34 cellular contexts compared by ENCODE assay signal in genomic region chr3:81289676-81290075, GRCh38.
A peak's percentile ranks its signal among the peaks of the same experiment; 100 is the strongest.
DNase-seq lines count a peak whose midpoint lies in the region; ATAC-seq and TF ChIP-seq lines count a peak whose summit lies in the region.
"Had no signal": no experiment of that assay in that cellular context is flagged by ENCODE, and none has a peak within 500 bp of the region (broad histone marks: within the 10 kb centered on the region; RNA-seq: fewer than 3 reads in every experiment).

No MANE protein-coding gene starts in this region.

- no peak overlapping the region for H3K27ac ChIP-seq in MM.1S (ENCODE audit: low read length)
- H3K27ac ChIP-seq: esophagus squamous epithelium, gastroesophageal sphincter, neural progenitor cell, Peyer's patch had no signal

- no peak for ATAC-seq in GM19395 (IDR thresholded peaks at IDR 0.05; ENCODE audit: unreplicated experiment)
- ATAC-seq: CD8-positive, alpha-beta T cell; gastroesophageal sphincter; GM12878; left lobe of liver; stimulated activated memory B cell treated with anti-CD40 and anti-IgM and Interleukin-4, amounts not matched to agents 10 μg/mL and 1 μg/mL and 100 μg/mL, for 72 hours; WTC11 had no signal

- H3K4me3 ChIP-seq in MM.1S (ENCODE audit: low read length) = no peak overlapping the region
- H3K4me3 ChIP-seq: esophagus squamous epithelium, gastroesophageal sphincter, GM12878, neural progenitor cell, Peyer's patch had no signal

- H2AFZ ChIP-seq in MM.1S (ENCODE audit: low read length) = no peak overlapping the region
- H2AFZ ChIP-seq: neural progenitor cell had no signal

- no peaks in the 10 kb centered on the region for H3K79me2 ChIP-seq in MM.1S (ENCODE audit: low read length)

- H3K9ac ChIP-seq in MM.1S (ENCODE audit: low read length) = no peak overlapping the region
- H3K9ac ChIP-seq: neural progenitor cell had no signal

- H3K4me3 Mint-ChIP-seq in immature natural killer cell = no peak overlapping the region
- H3K4me3 Mint-ChIP-seq: activated CD4-positive, alpha-beta T cell treated with anti-CD3 and anti-CD28 coated beads, Interleukin-2, amount 10 ng/mL, durations not matched to agents 24 days and 14 days; activated naive CD4-positive, alpha-beta T cell treated with anti-CD3 and anti-CD28 coated beads, Interleukin-2, amount 50 U/mL, for 24 hours; CD8-positive, alpha-beta T cell; memory B cell; neural progenitor cell; stimulated activated memory B cell treated with anti-CD40 and anti-IgM and Interleukin-4, amounts not matched to agents 10 μg/mL and 1 μg/mL and 100 μg/mL, for 72 hours; WTC11 had no signal

- H3K27me3 Mint-ChIP-seq in immature natural killer cell (ENCODE audit: low read depth in 3 of 3) = peaks cover 0 to 2% (median 0%) of the 10 kb centered on the region in 3 donors
- H3K27me3 Mint-ChIP-seq: activated CD4-positive, alpha-beta T cell treated with anti-CD3 and anti-CD28 coated beads, Interleukin-2, amount 10 ng/mL, durations not matched to agents 24 days and 14 days; activated naive CD4-positive, alpha-beta T cell treated with anti-CD3 and anti-CD28 coated beads, Interleukin-2, amount 50 U/mL, for 24 hours; memory B cell; stimulated activated memory B cell treated with anti-CD40 and anti-IgM and Interleukin-4, amounts not matched to agents 10 μg/mL and 1 μg/mL and 100 μg/mL, for 72 hours had no signal

- no peaks in the 10 kb centered on the region for H3K4me1 Mint-ChIP-seq in immature natural killer cell
- H3K4me1 Mint-ChIP-seq: activated CD4-positive, alpha-beta T cell treated with anti-CD3 and anti-CD28 coated beads, Interleukin-2, amount 10 ng/mL, durations not matched to agents 24 days and 14 days; activated naive CD4-positive, alpha-beta T cell treated with anti-CD3 and anti-CD28 coated beads, Interleukin-2, amount 50 U/mL, for 24 hours; memory B cell; neural progenitor cell; stimulated activated memory B cell treated with anti-CD40 and anti-IgM and Interleukin-4, amounts not matched to agents 10 μg/mL and 1 μg/mL and 100 μg/mL, for 72 hours; WTC11 had no signal

- no peaks in the 10 kb centered on the region for H3K4me1 ChIP-seq in MM.1S (ENCODE audit: low read length)
- H3K4me1 ChIP-seq: esophagus squamous epithelium, gastroesophageal sphincter, neural progenitor cell, Peyer's patch had no signal

- H3K27ac Mint-ChIP-seq in immature natural killer cell = no peak overlapping the region
- H3K27ac Mint-ChIP-seq: activated CD4-positive, alpha-beta T cell treated with anti-CD3 and anti-CD28 coated beads, Interleukin-2, amount 10 ng/mL, durations not matched to agents 24 days and 14 days; activated naive CD4-positive, alpha-beta T cell treated with anti-CD3 and anti-CD28 coated beads, Interleukin-2, amount 50 U/mL, for 24 hours; activated T-helper 2 cell treated with anti-CD3 and anti-CD28 coated beads, Interferon-gamma antibody, Interleukin-2, Interleukin-4, amounts not matched to agents 10 μg/mL and 5 μg/mL and 100 μg/mL, durations not matched to agents 14 hours and 24 hours and 36 hours; CD8-positive, alpha-beta T cell; memory B cell; neural progenitor cell; progenitor cell of endocrine pancreas; stimulated activated memory B cell treated with anti-CD40 and anti-IgM and Interleukin-4, amounts not matched to agents 10 μg/mL and 1 μg/mL and 100 μg/mL, for 72 hours; WTC11 had no signal

- no peaks in the 10 kb centered on the region for H3K9me2 ChIP-seq in MM.1S (replicated peaks; ENCODE audit: insufficient read depth, low read length)

- DNase-seq in HT1080 (ENCODE audit: low read depth) = peak; percentile 34
- DNase-seq in amniotic epithelial cell (ENCODE audit: low read depth) = peak; percentile 9
- DNase-seq in fibroblast of peridontal ligament (ENCODE audit: extremely low read depth) = peak; percentile 10
- peak; percentile 28 for DNase-seq in non-pigmented ciliary epithelial cell (ENCODE audit: low read depth)
- DNase-seq in immature natural killer cell = no peak
- no peak for DNase-seq in cerebellum (ENCODE audit: low spot score)
- DNase-seq in MM.1S = no peak
- DNase-seq: activated CD4-positive, alpha-beta T cell treated with anti-CD3 and anti-CD28 coated beads, Interleukin-2, amount 10 ng/mL, durations not matched to agents 24 days and 14 days; activated CD8-positive, alpha-beta memory T cell treated with anti-CD3 and anti-CD28 coated beads for 24 hours; activated T-cell treated with anti-CD3 and anti-CD28 coated beads for 4 hours; CD8-positive, alpha-beta T cell; central memory CD4-positive, alpha-beta T cell; dermis blood vessel endothelial cell; DMS 273 treated with DMSO at 0.1 percent for 48 hours; esophagus squamous epithelium; KG1; NCI-H1436; NCI-H2081 treated with DMSO at 0.1 percent for 48 hours; NCI-H345; NCI-H69; Peyer's patch; SHP77 treated with DMSO at 0.1 percent for 48 hours; trophoblast cell had no signal

- no peaks in the 10 kb centered on the region for H3K27me3 ChIP-seq in MM.1S (replicated peaks; ENCODE audit: insufficient read depth, low read length)
- H3K27me3 ChIP-seq: gastroesophageal sphincter, neural progenitor cell, Peyer's patch had no signal

- H3K36me3 ChIP-seq in MM.1S (replicated peaks; ENCODE audit: insufficient read depth, low read length) = no peaks in the 10 kb centered on the region
- H3K36me3 ChIP-seq: esophagus squamous epithelium, gastroesophageal sphincter, neural progenitor cell, Peyer's patch had no signal

- no peaks in the 10 kb centered on the region for H3K36me3 Mint-ChIP-seq in immature natural killer cell
- H3K36me3 Mint-ChIP-seq: activated naive CD4-positive, alpha-beta T cell treated with anti-CD3 and anti-CD28 coated beads, Interleukin-2, amount 50 U/mL, for 24 hours; CD8-positive, alpha-beta T cell; memory B cell; neural progenitor cell; stimulated activated memory B cell treated with anti-CD40 and anti-IgM and Interleukin-4, amounts not matched to agents 10 μg/mL and 1 μg/mL and 100 μg/mL, for 72 hours; WTC11 had no signal

- H3K9me3 Mint-ChIP-seq in immature natural killer cell = peaks cover 4 to 19% (median 8%) of the 10 kb centered on the region in 6 donors
- H3K9me3 Mint-ChIP-seq: activated CD4-positive, alpha-beta T cell treated with anti-CD3 and anti-CD28 coated beads, Interleukin-2, amount 10 ng/mL, durations not matched to agents 24 days and 14 days; activated naive CD4-positive, alpha-beta T cell treated with anti-CD3 and anti-CD28 coated beads, Interleukin-2, amount 50 U/mL, for 24 hours; activated T-helper 2 cell treated with anti-CD3 and anti-CD28 coated beads, Interferon-gamma antibody, Interleukin-2, Interleukin-4, amounts not matched to agents 10 μg/mL and 5 μg/mL and 100 μg/mL, durations not matched to agents 14 hours and 24 hours and 36 hours; CD8-positive, alpha-beta T cell; neural progenitor cell; WTC11 had no signal

- TF ChIP-seq CTCF in MM.1S (IDR thresholded peaks at IDR 0.05; ENCODE audit: low read length) = no peak

- no peaks in the 10 kb centered on the region for H4K20me1 ChIP-seq in MM.1S (ENCODE audit: insufficient read depth, low read length)

- no peaks in the 10 kb centered on the region for H3F3A ChIP-seq in MM.1S (ENCODE audit: insufficient read depth, low read length)

- no peak overlapping the region for H3K4me2 ChIP-seq in MM.1S (ENCODE audit: low read depth, low read length)
- H3K4me2 ChIP-seq: neural progenitor cell had no signal

- H3K9me3 ChIP-seq in MM.1S (replicated peaks; ENCODE audit: insufficient read depth, low read length) = no peaks in the 10 kb centered on the region
- H3K9me3 ChIP-seq: esophagus squamous epithelium, Peyer's patch had no signal

Comparison
In these comparisons a context has a peak if more than half of its experiments do, and no peak if none do; other contexts are left out.
1. DNase-seq: peak in HT1080 (single experiment), amniotic epithelial cell (single experiment), fibroblast of peridontal ligament (single experiment) and non-pigmented ciliary epithelial cell (single experiment); none in immature natural killer cell (0 of 3), cerebellum (single experiment) and MM.1S (single experiment).